13 cellular contexts compared by ENCODE assay signal in the genomic region with DNA sequence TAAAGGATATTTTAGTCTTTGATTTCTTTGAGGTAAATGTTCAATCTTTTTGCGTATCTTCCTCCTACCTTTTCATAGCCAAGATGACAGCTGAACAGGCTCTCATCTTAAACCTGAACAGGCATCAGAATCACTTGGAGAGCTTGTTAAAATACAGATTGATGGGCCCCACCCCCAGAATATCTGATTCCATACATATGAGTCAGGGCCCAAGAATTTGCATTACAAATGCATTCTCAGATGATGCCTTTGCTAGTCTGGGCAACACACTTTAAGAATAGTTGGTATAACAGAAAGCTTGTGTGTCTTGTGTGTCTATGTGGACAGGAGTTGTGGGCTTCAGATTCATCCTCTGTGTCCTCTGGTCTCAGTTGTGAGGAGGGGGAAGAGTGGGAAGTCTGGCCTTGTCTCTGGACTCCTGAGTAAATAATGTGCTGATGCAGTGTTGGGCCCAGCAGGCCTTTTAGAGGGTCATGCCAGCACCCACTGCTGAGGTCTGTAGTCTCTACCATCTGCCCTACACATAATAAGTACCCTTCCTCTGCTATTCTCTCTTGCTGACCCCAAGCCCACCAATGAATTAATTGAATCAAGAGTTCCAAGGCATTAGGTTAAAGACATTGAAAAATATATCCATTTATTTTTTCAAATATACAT. TPM values are rescaled to one million over a fixed set of nuclear protein-coding genes. Genes with fewer than 3 reads are reported as not detected.
DNase-seq lines count a peak whose midpoint lies in the region; ATAC-seq and TF ChIP-seq lines count a peak whose summit lies in the region.
"Had no signal": no experiment of that assay in that cellular context is flagged by ENCODE, and none has a peak within 500 bp of the region (broad histone marks: within the 10 kb centered on the region; RNA-seq: fewer than 3 reads in every experiment).

No MANE protein-coding gene starts in this region.

- H3K36me3 ChIP-seq in HUES6 (ENCODE audit: control insufficient read depth, insufficient read depth, low read length) (peaks cover 35% of the 10 kb centered on the region), iPS-18a (ENCODE audit: control insufficient read depth, low read depth, low read length) (peaks cover 21% of the 10 kb centered on the region), colonic mucosa (no peaks in the 10 kb centered on the region)

- no peak for ATAC-seq in HG02623 (IDR thresholded peaks at IDR 0.05; ENCODE audit: unreplicated experiment)
- ATAC-seq: upper lobe of right lung had no signal

- H3K27ac ChIP-seq in HUES6 (ENCODE audit: low read depth, low read length) = peak overlapping the region; percentile 82
- H3K27ac ChIP-seq in iPS-18a (ENCODE audit: low read length) = peak overlapping the region; percentile 69
- no peak overlapping the region for H3K27ac ChIP-seq in colonic mucosa
- H3K27ac ChIP-seq: upper lobe of right lung had no signal

- peak overlapping the region; percentile 19; the same call in 1 of the 2 replicates for H3K4me3 ChIP-seq in HUES6 (ENCODE audit: low read depth, low read length)
- no peak overlapping the region for H3K4me3 ChIP-seq in astrocyte of the spinal cord (ENCODE audit: low read depth, low read length)
- H3K4me3 ChIP-seq in iPS-18a (ENCODE audit: low read length) = no peak overlapping the region
- H3K4me3 ChIP-seq in colonic mucosa = no peak overlapping the region
- H3K4me3 ChIP-seq: upper lobe of right lung had no signal

- DNase-seq in ACHN (peak; percentile 80), astrocyte of the spinal cord (ENCODE audit: low read depth, low spot score) (peak; percentile 84), RPMI8226 (no peak), colonic mucosa (no peak), NCI-H446 (lab: John Stamatoyannopoulos, UW) (no peak)
- DNase-seq: activated T-cell treated with anti-CD3 and anti-CD28 coated beads, Interleukin-2, amount 50 U/mL, for 1 hour; BE2C; MM.1S; NCI-H69; upper lobe of right lung had no signal

- in situ Hi-C loops in ACHN (cut with HindIII; ENCODE audit: low pct_ligation_motif_present, low pct_unique_long_range_greater_than_20kb, low sequenced_read_pairs) = no loop called here
- in situ Hi-C loops in astrocyte of the spinal cord (cut with HindIII; ENCODE audit: low sequenced_read_pairs) = no loop called here

- intact Hi-C loops in colonic mucosa (cut with DNase I) = no loop called here

- H3K4me1 ChIP-seq in HUES6 (ENCODE audit: control insufficient read depth, insufficient read depth, low read length) (peaks cover 13% of the 10 kb centered on the region), iPS-18a (ENCODE audit: control insufficient read depth, low read depth, low read length) (peaks cover 13% of the 10 kb centered on the region), colonic mucosa (no peaks in the 10 kb centered on the region)
- H3K4me1 ChIP-seq: BE2C, upper lobe of right lung had no signal

- peak overlapping the region; percentile 7 for H3K9ac ChIP-seq in HUES6 (ENCODE audit: low read length)
- H3K9ac ChIP-seq in iPS-18a (ENCODE audit: low read length) = peak overlapping the region; percentile 8
- H3K9ac ChIP-seq in colonic mucosa (ENCODE audit: low read depth in 2 of 2, low read length in 2 of 2) = no peak overlapping the region

- no peaks in the 10 kb centered on the region for H3K9me3 ChIP-seq in HUES6 (ENCODE audit: control insufficient read depth, insufficient read depth, low read depth, low read length)
- no peaks in the 10 kb centered on the region for H3K9me3 ChIP-seq in iPS-18a (ENCODE audit: control insufficient read depth, low read depth, low read length)
- H3K9me3 ChIP-seq in colonic mucosa = no peaks in the 10 kb centered on the region
- H3K9me3 ChIP-seq: BE2C, upper lobe of right lung had no signal

- TF ChIP-seq CTCF in astrocyte of the spinal cord (IDR thresholded peaks at IDR 0.05; ENCODE audit: low read depth, low read length) (no peak), colonic mucosa (IDR thresholded peaks at IDR 0.05) (no peak)

- H3K27me3 ChIP-seq in HUES6 (ENCODE audit: control insufficient read depth, insufficient read depth, low read length) = no peaks in the 10 kb centered on the region
- no peaks in the 10 kb centered on the region for H3K27me3 ChIP-seq in iPS-18a (ENCODE audit: control insufficient read depth, insufficient read depth, low read length)
- H3K27me3 ChIP-seq in colonic mucosa = no peaks in the 10 kb centered on the region
- H3K27me3 ChIP-seq: BE2C, upper lobe of right lung had no signal

RNA-seq across cellular contexts. Expression of a gene that starts 43.1 kb away (rescaled TPM):
- 1 to 10 TPM; 4.4 to 7.8 TPM for total RNA-seq in colonic mucosa

RNA-seq across cellular contexts. Expression of a gene that starts 43.2 kb away (rescaled TPM):
- total RNA-seq in colonic mucosa = 10 to 100 TPM; 46.3 to 56.6 TPM

Comparison
In these comparisons a context has a peak if more than half of its experiments do, and no peak if none do; other contexts are left out.
1. DNase-seq: peak in ACHN (single experiment) and astrocyte of the spinal cord (single experiment); none in RPMI8226 (single experiment), colonic mucosa (single experiment) and NCI-H446 (0 of 2).
2. H3K9ac ChIP-seq: peak in HUES6 (single experiment) and iPS-18a (single experiment); none in colonic mucosa (0 of 2).